In genomic region chr13:73248711-73249580, GRCh38 we compare ENCODE assay signal across 12 cellular contexts.
DNase-seq lines count a peak whose midpoint lies in the region; ATAC-seq, FAIRE-seq and TF ChIP-seq lines count a peak whose summit lies in the region.
"Had no signal": no experiment of that assay in that cellular context is flagged by ENCODE, and none has a peak within 500 bp of the region (broad histone marks: within the 10 kb centered on the region; RNA-seq: fewer than 3 reads in every experiment).

No MANE protein-coding gene starts in this region.

- H4K5ac ChIP-seq in H1 (ENCODE audit: insufficient read length, low read depth, low read length) (no peak overlapping the region), mesendoderm (ENCODE audit: low read length) (no peak overlapping the region)

- CTCF ChIA-PET in H1 (lab: Charles Lee; ENCODE audit: partially characterized antibody) = interaction anchor here (0.7 to 2.9 kb wide), 4 partner anchors 9 to 284 kb away, joined by 3 to 9 read pairs (median 4); no protein-coding TSS in a partner anchor
- CTCF ChIA-PET in HepG2 (lab: Yijun Ruan, JAX; ENCODE audit: low intra/inter-chr PET ratio, low total read pairs) = no interaction called here

- H3K9me3 ChIP-seq in H1 (ENCODE audit: insufficient read depth in 2 of 2, low read depth in 1 of 2, low read length in 1 of 2) (no peaks in the 10 kb centered on the region), HepG2 (ENCODE audit: low read length) (no peaks in the 10 kb centered on the region)

- TF ChIP-seq POLR2A in H1 (IDR thresholded peaks at IDR 0.05; ENCODE audit: control extremely low read depth in 1 of 2, low read depth in 2 of 2, low read length in 2 of 2) = no peak
- TF ChIP-seq POLR2A in HepG2 (IDR thresholded peaks at IDR 0.05; ENCODE audit: insufficient read depth in 1 of 2, low read depth in 2 of 2, low read length in 2 of 2) = no peak
- TF ChIP-seq POLR2A in GM18505 (IDR thresholded peaks at IDR 0.05; ENCODE audit: borderline replicate concordance, extremely low read depth, insufficient read depth, insufficient read length) = no peak

- H3K79me2 ChIP-seq in H1 (ENCODE audit: control insufficient read depth in 1 of 2, insufficient read depth in 2 of 2, low read length in 2 of 2) (no peaks in the 10 kb centered on the region), mesendoderm (ENCODE audit: control insufficient read depth, insufficient read depth, low read length) (no peaks in the 10 kb centered on the region), HepG2 (ENCODE audit: insufficient read depth, low read length) (no peaks in the 10 kb centered on the region)

- peaks cover 0 to 3% (median under 1%) of the 10 kb centered on the region in 4 experiments; a peak in 3 of 7 replicates for H3K4me1 ChIP-seq in H1 (replicated peaks in 1 of 4; ENCODE audit: control insufficient read depth in 3 of 4, insufficient read depth in 4 of 4, low read length in 3 of 4)
- peaks cover 5% of the 10 kb centered on the region for H3K4me1 ChIP-seq in mesendoderm (ENCODE audit: control insufficient read depth, low read depth, low read length)
- H3K4me1 ChIP-seq in HepG2 (ENCODE audit: insufficient read depth, low read length) = no peaks in the 10 kb centered on the region

- H2BK20ac ChIP-seq in H1 (ENCODE audit: low read length) = no peak overlapping the region

- DNase-seq in H1 (ENCODE audit: low read depth in 1 of 2, low spot score in 2 of 2) = peak in 1 of 2 experiments; percentile 27
- DNase-seq in mesendoderm = peak; percentile 86
- DNase-seq in HepG2 (ENCODE audit: low spot score) = no peak
- no peak for DNase-seq in dorsolateral prefrontal cortex
- DNase-seq: activated T-cell treated with anti-CD3 and anti-CD28 coated beads, Interleukin-2, amount 50 U/mL, for 1 hour; AML-193 had no signal

- in situ Hi-C loops in HepG2 (cut with HindIII; ENCODE audit: extremely low pct_ligation_motif_present, low pct_unique_long_range_greater_than_20kb) = no loop called here

- H3K36me3 ChIP-seq in H1 (ENCODE audit: control insufficient read depth in 2 of 4, insufficient read depth in 4 of 4, low read length in 3 of 4) (no peaks in the 10 kb centered on the region), mesendoderm (ENCODE audit: control insufficient read depth, insufficient read depth, low read length) (no peaks in the 10 kb centered on the region), HepG2 (replicated peaks in 1 of 2; ENCODE audit: control insufficient read depth in 1 of 2, insufficient read depth in 2 of 2, low read length in 2 of 2) (no peaks in the 10 kb centered on the region)

- intact Hi-C loops in HepG2 (cut with micrococcal nuclease; ENCODE audit: unreplicated experiment) (no loop called here), dorsolateral prefrontal cortex (cut with DNase I) (no loop called here)

- no peaks in the 10 kb centered on the region for H3K23me2 ChIP-seq in H1 (ENCODE audit: low read depth, low read length)

- WGBS in H1 (ENCODE audit: extremely low coverage in 1 of 2, insufficient coverage in 1 of 2, insufficient read length in 1 of 2, insufficient replicate concordance in 2 of 2, low coverage in 1 of 2, low lambda C conversion rate in 2 of 2, missing lambda C conversion rate in 1 of 2), 2 experiments = 68% methylated on average over 7 of the region's 7 CpGs; no CpG with 5 or more reads in 1 of the 2 experiments
- WGBS in mesendoderm (ENCODE audit: extremely low coverage, insufficient coverage, low lambda C conversion rate) = no CpG with 5 or more reads among the region's 7 CpGs
- WGBS in HepG2 (ENCODE audit: low lambda C conversion rate) = 7% methylated on average over 7 of the region's 7 CpGs

- H3K14ac ChIP-seq in H1 (ENCODE audit: insufficient read length) = no peak overlapping the region

- peak overlapping the region; percentile 89 for H2AFZ ChIP-seq in H1 (ENCODE audit: low read length)
- no peak overlapping the region for H2AFZ ChIP-seq in HepG2 (ENCODE audit: low read length)

- H3K18ac ChIP-seq in H1 (ENCODE audit: extremely low read depth, low read length) (no peak overlapping the region), mesendoderm (ENCODE audit: low read length) (no peak overlapping the region)

- H3K56ac ChIP-seq in H1 (replicated peaks; ENCODE audit: insufficient read length, low read depth, low read length) (no peak overlapping the region), mesendoderm (ENCODE audit: low read length) (no peak overlapping the region)

- H3K4me2 ChIP-seq in H1 (ENCODE audit: insufficient read depth in 1 of 2, low read depth in 2 of 2, low read length in 2 of 2) (no peak overlapping the region), mesendoderm (ENCODE audit: low read length) (no peak overlapping the region), HepG2 (ENCODE audit: low read depth, low read length) (no peak overlapping the region)

- FAIRE-seq in H1 (lab: Jason Lieb, UNC) = no peak
- FAIRE-seq in HepG2 (lab: Jason Lieb, UNC) = no peak
- FAIRE-seq: astrocyte had no signal

- POLR2A ChIA-PET in H1 (lab: Charles Lee; ENCODE audit: partially characterized antibody) = no interaction called here
- POLR2A ChIA-PET in HepG2 (lab: Yijun Ruan, JAX) = no interaction called here

- no peak overlapping the region for H2AK5ac ChIP-seq in H1 (ENCODE audit: low read depth, low read length)
- H2AK5ac ChIP-seq in mesendoderm (ENCODE audit: low read length) = no peak overlapping the region

- H3K23ac ChIP-seq in H1 (ENCODE audit: insufficient read length) (no peak overlapping the region), mesendoderm (ENCODE audit: low read length) (no peak overlapping the region)

- no peak overlapping the region for H3K4ac ChIP-seq in H1 (replicated peaks; ENCODE audit: insufficient read length, low read depth, low read length)
- no peak overlapping the region for H3K4ac ChIP-seq in mesendoderm (ENCODE audit: low read depth, low read length)

- H3K9ac ChIP-seq in H1 (replicated peaks in 1 of 4; ENCODE audit: extremely low read depth in 1 of 4, low read depth in 3 of 4, low read length in 3 of 4) (no peak overlapping the region), mesendoderm (ENCODE audit: low read length) (no peak overlapping the region), HepG2 (ENCODE audit: insufficient read depth, low read depth, low read length) (no peak overlapping the region)

- no peak for ATAC-seq in HepG2
- no peak for ATAC-seq in GM21786 (IDR thresholded peaks at IDR 0.05; ENCODE audit: unreplicated experiment)
- no peak for ATAC-seq in GM18505 (IDR thresholded peaks at IDR 0.05; ENCODE audit: unreplicated experiment)

- H2BK15ac ChIP-seq in H1 (ENCODE audit: low read length) = 0 out of 2 replicates have a peak overlapping the region, but pooled peaks have one; percentile 21
- no peak overlapping the region for H2BK15ac ChIP-seq in mesendoderm (replicated peaks; ENCODE audit: low read depth)

- no peak overlapping the region for H2BK120ac ChIP-seq in H1 (replicated peaks; ENCODE audit: low read depth, low read length)
- H2BK120ac ChIP-seq in mesendoderm (ENCODE audit: low read depth, low read length) = no peak overlapping the region

- H4K20me1 ChIP-seq in H1 (replicated peaks in 1 of 2; ENCODE audit: control insufficient read depth in 1 of 2, insufficient read depth in 2 of 2, low read length in 2 of 2) (no peaks in the 10 kb centered on the region), HepG2 (ENCODE audit: insufficient read depth, low read length) (no peaks in the 10 kb centered on the region)

- H3K4me3 ChIP-seq in H1 (ENCODE audit: extremely low read depth in 1 of 4, insufficient read depth in 2 of 4, low read depth in 3 of 4, low read length in 4 of 4) = no peak overlapping the region
- no peak overlapping the region for H3K4me3 ChIP-seq in mesendoderm (ENCODE audit: low read length)
- no peak overlapping the region for H3K4me3 ChIP-seq in HepG2 (replicated peaks in 1 of 3; ENCODE audit: insufficient read depth in 1 of 3, low read depth in 2 of 3, low read length in 3 of 3)
- no peak overlapping the region for H3K4me3 ChIP-seq in dorsolateral prefrontal cortex

- TF ChIP-seq CTCF in 22Rv1 (IDR thresholded peaks at IDR 0.05) = no peak
- no peak for TF ChIP-seq CTCF in H1 (IDR thresholded peaks at IDR 0.05; ENCODE audit: control extremely low read depth in 1 of 3, insufficient read depth in 1 of 3, low read depth in 1 of 3, low read length in 3 of 3)
- TF ChIP-seq CTCF in HepG2 (CRISPR knock-in tag; IDR thresholded peaks at IDR 0.05) = no peak
- no peak for TF ChIP-seq CTCF in dorsolateral prefrontal cortex (IDR thresholded peaks at IDR 0.05 in 54 of 56, conservative IDR thresholded peaks at IDR 0.05 in 2 of 56; ENCODE audit: low read depth in 1 of 56, partially characterized antibody in 56 of 56)

- no peaks in the 10 kb centered on the region for H3K79me1 ChIP-seq in H1 (ENCODE audit: low read depth, low read length)
- H3K79me1 ChIP-seq in mesendoderm (ENCODE audit: low read length) = no peaks in the 10 kb centered on the region

- H3K27ac ChIP-seq in 22Rv1 = peak overlapping the region; percentile 52
- H3K27ac ChIP-seq in H1 (ENCODE audit: low read depth, low read length) = no peak overlapping the region
- no peak overlapping the region for H3K27ac ChIP-seq in mesendoderm (ENCODE audit: low read depth, low read length)
- H3K27ac ChIP-seq in HepG2 (ENCODE audit: extremely low read length, insufficient read depth, low read length) = no peak overlapping the region
- H3K27ac ChIP-seq in dorsolateral prefrontal cortex = no peak overlapping the region
- H3K27ac ChIP-seq: VCaP had no signal

- BruUV-seq in HepG2 (replicated peaks; lab: Mats Ljungman, UMichigan) = no TSS peak

- H4K8ac ChIP-seq in H1 (ENCODE audit: extremely low read depth, insufficient read depth, low read length) = no peak overlapping the region
- H4K8ac ChIP-seq in mesendoderm (ENCODE audit: low read depth, low read length) = no peak overlapping the region

- H4K91ac ChIP-seq in H1 (replicated peaks; ENCODE audit: insufficient read length, low read length) = no peak overlapping the region

- TF ChIP-seq RAD21 in Ishikawa (IDR thresholded peaks at IDR 0.05; ENCODE audit: low read depth) (no peak; the same call in 1 of the 2 replicates), H1 (IDR thresholded peaks at IDR 0.05 in 1 of 2, conservative IDR thresholded peaks at IDR 0.05 in 1 of 2; ENCODE audit: low read depth in 2 of 2, low read length in 2 of 2) (0 out of 4 replicates have a peak, but pooled peaks of 1 of the 2 experiments have one; percentile 8), HepG2 (CRISPR knock-in tag; IDR thresholded peaks at IDR 0.05) (no peak)

- no peak overlapping the region for H2BK5ac ChIP-seq in H1 (ENCODE audit: low read depth, low read length)
- no peak overlapping the region for H2BK5ac ChIP-seq in mesendoderm (ENCODE audit: low read length)

- no peaks in the 10 kb centered on the region for H3K27me3 ChIP-seq in H1 (replicated peaks in 1 of 4; ENCODE audit: control insufficient read depth in 3 of 4, extremely low read depth in 1 of 4, insufficient read depth in 3 of 4, low read length in 3 of 4)
- no peaks in the 10 kb centered on the region for H3K27me3 ChIP-seq in mesendoderm (ENCODE audit: insufficient read depth, low read length, poor library complexity)
- H3K27me3 ChIP-seq in HepG2 (ENCODE audit: control insufficient read depth in 1 of 2, insufficient read depth in 2 of 2, low read length in 2 of 2) = no peaks in the 10 kb centered on the region
- H3K27me3 ChIP-seq in dorsolateral prefrontal cortex = no peaks in the 10 kb centered on the region

- no peak overlapping the region; the same call in 1 of the 2 replicates for H2BK12ac ChIP-seq in H1 (ENCODE audit: low read depth, low read length)

- TF ChIP-seq EP300 in Ishikawa (IDR thresholded peaks at IDR 0.05; ENCODE audit: borderline replicate concordance) (peak; percentile 81), H1 (IDR thresholded peaks at IDR 0.05; ENCODE audit: borderline replicate concordance in 1 of 2, low read depth in 2 of 2, low read length in 2 of 2) (no peak), HepG2 (IDR thresholded peaks at IDR 0.05; ENCODE audit: low read depth in 2 of 2, low read length in 2 of 2) (no peak), HepG2 (CRISPR knock-in tag; IDR thresholded peaks at IDR 0.05; ENCODE audit: borderline replicate concordance) (no peak)
